Comparison of ENCODE assay signal across 8 cellular contexts in the genomic region with DNA sequence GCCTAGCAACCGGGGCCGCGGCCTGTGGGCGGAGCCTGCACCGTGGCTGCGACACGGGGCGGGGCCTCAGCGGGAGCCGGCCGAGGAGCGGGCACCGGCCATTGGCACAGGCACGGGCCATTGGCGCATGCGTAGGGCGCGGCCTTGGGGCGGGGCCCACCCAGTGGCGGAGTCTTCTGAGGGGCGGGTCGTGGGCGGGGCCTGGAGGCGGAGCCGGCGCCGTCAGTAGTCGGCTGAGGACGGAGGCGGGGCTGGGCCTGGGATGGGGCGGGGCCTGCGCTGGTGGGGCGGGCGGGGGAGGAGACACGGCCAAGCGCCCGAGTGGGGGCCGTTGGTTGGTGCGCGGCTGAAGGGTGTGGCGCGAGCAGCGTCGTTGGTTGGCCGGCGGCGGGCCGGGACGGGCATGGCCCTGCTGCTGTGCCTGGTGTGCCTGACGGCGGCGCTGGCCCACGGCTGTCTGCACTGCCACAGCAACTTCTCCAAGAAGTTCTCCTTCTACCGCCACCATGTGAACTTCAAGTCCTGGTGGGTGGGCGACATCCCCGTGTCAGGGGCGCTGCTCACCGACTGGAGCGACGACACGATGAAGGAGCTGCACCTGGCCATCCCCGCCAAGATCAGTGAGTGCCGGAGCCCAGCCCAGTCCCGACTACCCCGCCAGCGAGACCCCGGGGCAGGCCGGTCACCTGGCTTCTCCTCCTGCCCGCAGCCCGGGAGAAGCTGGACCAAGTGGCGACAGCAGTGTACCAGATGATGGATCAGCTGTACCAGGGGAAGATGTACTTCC. TPM values are rescaled to one million over a fixed set of nuclear protein-coding genes. Genes with fewer than 3 reads are reported as not detected.
DNase-seq lines count a peak whose midpoint lies in the region; ATAC-seq and TF ChIP-seq lines count a peak whose summit lies in the region.

A gene with protein sequence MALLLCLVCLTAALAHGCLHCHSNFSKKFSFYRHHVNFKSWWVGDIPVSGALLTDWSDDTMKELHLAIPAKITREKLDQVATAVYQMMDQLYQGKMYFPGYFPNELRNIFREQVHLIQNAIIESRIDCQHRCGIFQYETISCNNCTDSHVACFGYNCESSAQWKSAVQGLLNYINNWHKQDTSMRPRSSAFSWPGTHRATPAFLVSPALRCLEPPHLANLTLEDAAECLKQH (plus strand): TSS at position 373 of the 787 bp plus-strand sequence. CDS start 31 bp downstream, at position 404.

- no peaks in the 10 kb centered on the region for H3K27me3 Mint-ChIP-seq in chondrocyte (ENCODE audit: low read depth)

- DNase-seq in Ammon's horn (ENCODE audit: low spot score): peak; percentile 99
- DNase-seq in GM19238 (ENCODE audit: insufficient read length, low spot score): peak; percentile 97
- DNase-seq in NCI-H460 (ENCODE audit: extremely low read depth, low read depth): peak; percentile 93
- DNase-seq in activated CD4-positive, alpha-beta T cell treated with anti-CD3 and anti-CD28 coated beads for 24 hours (ENCODE audit: low read depth in 2 of 2): peak; percentile 100
- DNase-seq in chondrocyte (ENCODE audit: low spot score): peak; percentile 99
- peak; percentile 98 for DNase-seq in kidney glomerular epithelial cell (lab: John Stamatoyannopoulos, UW)
- DNase-seq in stimulated activated CD4-positive, alpha-beta T cell treated with anti-CD3 and anti-CD28 coated beads, Interleukin-1b, Interleukin-23, amount 100 ng/mL, for 1 hour (ENCODE audit: low read depth in 2 of 2): peak; percentile 100

- peak within 1 kb of the TSS; percentile 95 for H3K27ac Mint-ChIP-seq in chondrocyte (ENCODE audit: unreplicated experiment)

- ATAC-seq in HG03439 (IDR thresholded peaks at IDR 0.05; ENCODE audit: unreplicated experiment): peak; percentile 52

- H3K9me3 Mint-ChIP-seq in chondrocyte (ENCODE audit: low read depth): no peaks in the 10 kb centered on the region

- peak within 1 kb of the TSS; percentile 92 for H3K4me3 Mint-ChIP-seq in chondrocyte (ENCODE audit: unreplicated experiment)

- H3K36me3 Mint-ChIP-seq in chondrocyte (ENCODE audit: low read depth): peaks cover 2% of the 10 kb centered on the region

- H3K4me1 Mint-ChIP-seq in chondrocyte (ENCODE audit: low read depth): peaks cover 28% of the 10 kb centered on the region

- TF ChIP-seq CTCF in chondrocyte (IDR thresholded peaks at IDR 0.05): peak; percentile 75

RNA-seq across cellular contexts. Expression of the gene that starts here (rescaled TPM):
- 1.4 and 1.6 TPM in 2 replicates for total RNA-seq in NCI-H460 (2014; rRNA removed; shearing (Covaris generic))
- polyA plus RNA-seq in NCI-H460 (2014; cell fraction: nucleus; rRNA removed): 9.7 and 24.7 TPM in 2 replicates
- 2.4 to 3.9 TPM (median 3.2 TPM) in 3 replicates for total RNA-seq in chondrocyte

Comparison
In these comparisons a context has a peak if more than half of its experiments do, and no peak if none do; other contexts are left out.
1. Peak in every context shown above with its lines: DNase-seq and ATAC-seq.